33 cellular contexts compared by ENCODE assay signal in genomic region chr12:4210158-4210557, GRCh38.
"Had no signal": no experiment of that assay in that cellular context is flagged by ENCODE, and none has a peak within 500 bp of the region (broad histone marks: within the 10 kb centered on the region; RNA-seq: fewer than 3 reads in every experiment).

No MANE protein-coding gene starts in this region.

- H3K36me3 ChIP-seq: ascending aorta, SJCRH30, WERI-Rb-1 had no signal

- H3K27ac Mint-ChIP-seq: activated CD4-positive, alpha-beta memory T cell treated with anti-CD3 and anti-CD28 coated beads, Interleukin-2, amount 10 ng/mL, durations not matched to agents 7 days and 5 days; activated CD8-positive, alpha-beta memory T cell treated with anti-CD3 and anti-CD28 coated beads, Interleukin-2, amount 10 ng/mL, durations not matched to agents 7 days and 5 days; activated naive CD8-positive, alpha-beta T cell treated with anti-CD3 and anti-CD28 coated beads for 36 hours had no signal

- H3K9me3 Mint-ChIP-seq: activated CD4-positive, alpha-beta memory T cell treated with anti-CD3 and anti-CD28 coated beads, Interleukin-2, amount 10 ng/mL, durations not matched to agents 7 days and 5 days; activated naive CD8-positive, alpha-beta T cell treated with anti-CD3 and anti-CD28 coated beads for 36 hours had no signal

- H3K27me3 ChIP-seq: ascending aorta, SJCRH30 had no signal

- ATAC-seq: activated CD8-positive, alpha-beta memory T cell treated with anti-CD3 and anti-CD28 coated beads, Interleukin-2, amount 10 ng/mL, durations not matched to agents 7 days and 5 days had no signal

- H3K4me1 ChIP-seq: ascending aorta had no signal

- H3K4me3 ChIP-seq: ascending aorta, PC-9, SJCRH30, SK-N-MC had no signal

- H3K27ac ChIP-seq: ascending aorta, PC-9, RWPE1, SJCRH30, SK-N-MC, WERI-Rb-1 had no signal

- H3K36me3 Mint-ChIP-seq: activated CD8-positive, alpha-beta memory T cell treated with anti-CD3 and anti-CD28 coated beads, Interleukin-2, amount 10 ng/mL, durations not matched to agents 7 days and 5 days; activated naive CD8-positive, alpha-beta T cell treated with anti-CD3 and anti-CD28 coated beads for 36 hours had no signal

- H3K4me3 Mint-ChIP-seq: activated CD4-positive, alpha-beta memory T cell treated with anti-CD3 and anti-CD28 coated beads, Interleukin-2, amount 10 ng/mL, durations not matched to agents 7 days and 5 days; activated CD8-positive, alpha-beta memory T cell treated with anti-CD3 and anti-CD28 coated beads, Interleukin-2, amount 10 ng/mL, durations not matched to agents 7 days and 5 days; activated naive CD8-positive, alpha-beta T cell treated with anti-CD3 and anti-CD28 coated beads for 36 hours had no signal

- DNase-seq: activated CD4-positive, alpha-beta memory T cell treated with anti-CD3 and anti-CD28 coated beads, Interleukin-2, amount 10 ng/mL, durations not matched to agents 7 days and 5 days; activated CD4-positive, alpha-beta T cell treated with anti-CD3 and anti-CD28 coated beads for 1 hour; activated CD4-positive, alpha-beta T cell treated with anti-CD3 and anti-CD28 coated beads for 48 hours; activated CD4-positive, CD25-positive, alpha-beta regulatory T cell; activated CD8-positive, alpha-beta memory T cell treated with anti-CD3 and anti-CD28 coated beads, Interleukin-2, amount 10 ng/mL, durations not matched to agents 7 days and 5 days; activated CD8-positive, alpha-beta memory T cell treated with anti-CD3 and anti-CD28 coated beads, Interleukin-2, amount 50 U/mL, for 48 hours; activated effector memory CD4-positive, alpha-beta T cell treated with Interleukin-2 at 50 U/mL for 16 hours; activated naive CD4-positive, alpha-beta T cell; activated naive CD4-positive, alpha-beta T cell treated with anti-CD3 and anti-CD28 coated beads, Interleukin-2, amount 50 U/mL, for 16 hours; activated naive CD8-positive, alpha-beta T cell treated with anti-CD3 and anti-CD28 coated beads for 36 hours; activated T-cell treated with anti-CD3 and anti-CD28 coated beads, Interleukin-2, amount 50 U/mL, for 48 hours; amygdala; Kasumi-1; KG1; MM.1S; MV-4-11; NCI-H1092; NCI-H1436 treated with DMSO at 0.1 percent for 48 hours; NCI-H1694 treated with DMSO at 0.1 percent for 48 hours; NCI-H2029; NCI-H510A; NCI-H526; NCI-H748 treated with DMSO at 0.1 percent for 48 hours; NK-92 treated with Interleukin-12 subunit alpha and Interleukin-12 subunit beta, amount 100 ng/mL, for 24 hours; PC-9; Right ventricle myocardium superior; T1000; WERI-Rb-1 had no signal

- FAIRE-seq: RCC 7860 had no signal

- H3K9me3 ChIP-seq: ascending aorta, SJCRH30 had no signal

- H3K4me2 ChIP-seq: PC-9 had no signal

- H3K27me3 Mint-ChIP-seq: activated naive CD8-positive, alpha-beta T cell treated with anti-CD3 and anti-CD28 coated beads for 36 hours had no signal

- H2AFZ ChIP-seq: PC-9 had no signal
